In the genomic region with DNA sequence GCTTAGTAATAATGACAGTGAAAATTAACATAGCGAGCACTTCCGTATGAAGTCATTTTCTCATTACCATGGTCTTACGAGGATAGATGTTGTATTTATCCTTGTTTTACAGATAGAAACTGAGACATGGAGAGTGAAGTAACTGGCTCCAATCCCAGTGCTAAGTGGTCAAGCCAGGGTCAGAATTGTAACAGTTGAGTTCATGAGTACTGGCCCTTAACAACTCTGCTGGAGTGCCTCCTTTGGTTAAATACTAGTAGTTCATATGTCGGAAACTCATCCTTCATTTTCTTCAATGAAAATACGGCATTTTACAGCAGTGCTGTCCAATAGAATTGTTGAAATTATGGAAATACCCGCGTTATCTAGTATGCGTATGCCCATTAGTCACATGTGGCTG, we compare ENCODE assay signal across 15 cellular contexts. TPM values are rescaled to one million over a fixed set of nuclear protein-coding genes. Genes with fewer than 3 reads are reported as not detected.
DNase-seq lines count a peak whose midpoint lies in the region; ATAC-seq, FAIRE-seq and TF ChIP-seq lines count a peak whose summit lies in the region.
"Had no signal": no experiment of that assay in that cellular context is flagged by ENCODE, and none has a peak within 500 bp of the region (broad histone marks: within the 10 kb centered on the region; RNA-seq: fewer than 3 reads in every experiment).

No MANE protein-coding gene starts in this region.

- no peak overlapping the region for H4K8ac ChIP-seq in mesendoderm (ENCODE audit: low read depth, low read length)

- TF ChIP-seq EP300 in GM12878 (IDR thresholded peaks at IDR 0.05; ENCODE audit: borderline replicate concordance in 1 of 2, control insufficient read depth in 1 of 2, low read depth in 2 of 2, low read length in 2 of 2), result no peak

- peak overlapping the region; percentile 46 for H3K27ac Mint-ChIP-seq in Calu3 (ENCODE audit: unreplicated experiment)
- H3K27ac Mint-ChIP-seq in HFFc6, result no peak overlapping the region
- H3K27ac Mint-ChIP-seq: B cell had no signal

- BruUV-seq in Calu3 (replicated peaks; lab: Mats Ljungman, UMichigan), result no TSS peak
- BruUV-seq in GM12878 (replicated peaks; lab: Mats Ljungman, UMichigan), result no TSS peak

- RAD21 ChIA-PET in GM12878 (lab: Charles Lee; ENCODE audit: unreplicated experiment), result no interaction called here

- H2BK5ac ChIP-seq in mesendoderm (ENCODE audit: low read length), result no peak overlapping the region

- H3K4me3 Mint-ChIP-seq in Calu3 (ENCODE audit: low read depth, unreplicated experiment) (no peak overlapping the region), HFFc6 (no peak overlapping the region)
- H3K4me3 Mint-ChIP-seq: B cell had no signal

- H3K9me3 Mint-ChIP-seq in Calu3 (ENCODE audit: low read depth, unreplicated experiment) (no peaks in the 10 kb centered on the region), HFFc6 (no peaks in the 10 kb centered on the region)

- peaks cover 84% of the 10 kb centered on the region for H3K36me3 Mint-ChIP-seq in Calu3 (ENCODE audit: insufficient read depth, unreplicated experiment)
- peaks cover 18% of the 10 kb centered on the region for H3K36me3 Mint-ChIP-seq in HFFc6 (ENCODE audit: low read depth)

- H3K4me3 ChIP-seq in GM12878 (no peak overlapping the region), fibroblast of lung (replicated peaks in 1 of 4; ENCODE audit: control extremely low read depth in 1 of 4, insufficient read depth in 1 of 4, low read depth in 3 of 4, low read length in 4 of 4) (no peak overlapping the region), mesendoderm (ENCODE audit: low read length) (no peak overlapping the region), foreskin fibroblast (ENCODE audit: low read depth in 1 of 2, low read length in 2 of 2) (no peak overlapping the region)

- H2BK120ac ChIP-seq in mesendoderm (ENCODE audit: low read depth, low read length), result no peak overlapping the region

- H3K56ac ChIP-seq in mesendoderm (ENCODE audit: low read length), result no peak overlapping the region

- no peak for TF ChIP-seq RAD21 in GM12878 (IDR thresholded peaks at IDR 0.05; ENCODE audit: insufficient read depth, low read depth, low read length)

- POLR2A ChIA-PET in GM12878 (lab: Charles Lee), result interaction anchor here (1.0 to 1.4 kb wide), 2 partner anchors 10 to 14 kb away, joined by 3 read pairs; no protein-coding TSS in a partner anchor

- peaks cover 34% of the 10 kb centered on the region for H3K79me1 ChIP-seq in mesendoderm (ENCODE audit: low read length)

- 91% methylated on average over 8 of the region's 8 CpGs for WGBS in GM12878 (ENCODE audit: insufficient coverage, insufficient replicate concordance, low lambda C conversion rate, missing lambda C conversion rate)
- WGBS in mesendoderm (ENCODE audit: extremely low coverage, insufficient coverage, low lambda C conversion rate), result no CpG with 5 or more reads among the region's 8 CpGs

- no peaks in the 10 kb centered on the region for H3K27me3 Mint-ChIP-seq in Calu3 (ENCODE audit: unreplicated experiment)
- no peaks in the 10 kb centered on the region for H3K27me3 Mint-ChIP-seq in HFFc6 (ENCODE audit: insufficient read depth)

- in situ Hi-C loops in GM12878 (cut with MboI), result no loop called here

- H3K27ac ChIP-seq in GM12878 (ENCODE audit: control insufficient read depth, insufficient read depth) (no peak overlapping the region), fibroblast of lung (ENCODE audit: insufficient read depth, low read length) (no peak overlapping the region), mesendoderm (ENCODE audit: low read depth, low read length) (no peak overlapping the region)

- CTCF ChIA-PET in Calu3 (lab: Charles Lee) (no interaction called here), GM12878 (lab: Yijun Ruan, JAX) (interaction anchor here (0.6 to 1.0 kb wide), 3 partner anchors 15 to 27 kb away, joined by 3 read pairs; no protein-coding TSS in a partner anchor)

- H4K20me1 ChIP-seq in GM12878 (ENCODE audit: control insufficient read depth, insufficient read depth), result no peaks in the 10 kb centered on the region; the same call in 1 of the 2 replicates
- H4K20me1 ChIP-seq in fibroblast of lung (ENCODE audit: control insufficient read depth, extremely low read depth, insufficient read depth, low read length), result no peaks in the 10 kb centered on the region

- H3K23ac ChIP-seq in mesendoderm (ENCODE audit: low read length), result no peak overlapping the region

- H3K4me1 ChIP-seq in GM12878 (ENCODE audit: control insufficient read depth, insufficient read depth, low read length) (no peaks in the 10 kb centered on the region), fibroblast of lung (ENCODE audit: control insufficient read depth, extremely low read depth, insufficient read depth, low read length) (peaks cover 3% of the 10 kb centered on the region), mesendoderm (ENCODE audit: control insufficient read depth, low read depth, low read length) (peaks cover 11% of the 10 kb centered on the region)

- intact Hi-C loops in Calu3 (cut with micrococcal nuclease; ENCODE audit: unreplicated experiment) (no loop called here), GM12878 (cut with micrococcal nuclease; ENCODE audit: unreplicated experiment) (no loop called here)

- H3K27me3 ChIP-seq in GM12878 (replicated peaks in 1 of 2; ENCODE audit: control insufficient read depth in 2 of 2, insufficient read depth in 2 of 2, low read length in 1 of 2), result no peaks in the 10 kb centered on the region
- H3K27me3 ChIP-seq in fibroblast of lung (ENCODE audit: control insufficient read depth, insufficient read depth, low read length), result no peaks in the 10 kb centered on the region
- no peaks in the 10 kb centered on the region for H3K27me3 ChIP-seq in mesendoderm (ENCODE audit: insufficient read depth, low read length, poor library complexity)

- DNase-seq in Calu3 (no peak), GM12878 (ENCODE audit: low read depth, low spot score) (no peak), fibroblast of lung (ENCODE audit: low read depth in 2 of 2) (peak; percentile 30 to 38), mesendoderm (peak; percentile 26), foreskin fibroblast (no peak), HFFc6 (no peak)
- DNase-seq: DMS 273 treated with DMSO at 0.1 percent for 48 hours, H7, NCI-H1092 treated with DMSO at 0.1 percent for 48 hours, NCI-H146, NCI-H2081, NCI-H446 treated with DMSO at 0.1 percent for 48 hours, Right ventricle myocardium superior had no signal

- ATAC-seq in GM12878 (no peak), HG02588 (IDR thresholded peaks at IDR 0.05; ENCODE audit: unreplicated experiment) (no peak)

- no peak for TF ChIP-seq POLR2A in GM12878 (IDR thresholded peaks at IDR 0.05; ENCODE audit: low read depth, low read length)

- H3K4me1 Mint-ChIP-seq in Calu3 (ENCODE audit: low read depth, unreplicated experiment) (peaks cover 91% of the 10 kb centered on the region), HFFc6 (ENCODE audit: low read depth) (peaks cover 56% of the 10 kb centered on the region)
- H3K4me1 Mint-ChIP-seq: B cell had no signal

- H2AK5ac ChIP-seq in mesendoderm (ENCODE audit: low read length), result no peak overlapping the region

- no peak overlapping the region for H2AFZ ChIP-seq in GM12878 (ENCODE audit: control insufficient read depth, low read depth, low read length)
- no peak overlapping the region for H2AFZ ChIP-seq in fibroblast of lung (ENCODE audit: low read length)

- no peak overlapping the region for H3K4ac ChIP-seq in mesendoderm (ENCODE audit: low read depth, low read length)

- no peak overlapping the region for H3K18ac ChIP-seq in mesendoderm (ENCODE audit: low read length)

- H2BK15ac ChIP-seq in mesendoderm (replicated peaks; ENCODE audit: low read depth), result no peak overlapping the region

- H3K9me3 ChIP-seq in GM12878 (replicated peaks; ENCODE audit: control insufficient read depth, insufficient read depth, low read length), result no peaks in the 10 kb centered on the region
- H3K9me3 ChIP-seq in fibroblast of lung (ENCODE audit: control insufficient read depth, insufficient read depth, low read depth, low read length), result no peaks in the 10 kb centered on the region

- H3K9ac ChIP-seq in GM12878 (ENCODE audit: control insufficient read depth, insufficient read depth, low read length) (no peak overlapping the region), fibroblast of lung (ENCODE audit: insufficient read depth, low read length) (no peak overlapping the region), mesendoderm (ENCODE audit: low read length) (no peak overlapping the region)

- SMC1A ChIA-PET in GM12878 (lab: Charles Lee; ENCODE audit: uncharacterized antibody, unreplicated experiment), result interaction anchor here (0.7 to 1.6 kb wide), 4 partner anchors 16 to 261 kb away, joined by 3 to 4 read pairs (median 4); no protein-coding TSS in a partner anchor

- TF ChIP-seq CTCF in Calu3 (IDR thresholded peaks at IDR 0.05; ENCODE audit: unreplicated experiment) (no peak), GM12878 (IDR thresholded peaks at IDR 0.05 in 2 of 3, conservative IDR thresholded peaks at IDR 0.05 in 1 of 3; ENCODE audit: control insufficient read depth in 2 of 3, extremely low read depth in 1 of 3, insufficient read depth in 1 of 3, low read depth in 3 of 3, low read length in 3 of 3) (no peak), fibroblast of lung (conservative IDR thresholded peaks at IDR 0.05 in 1 of 2, IDR thresholded peaks at IDR 0.05 in 1 of 2; ENCODE audit: low read depth in 1 of 2, low read length in 2 of 2) (no peak), foreskin fibroblast (IDR thresholded peaks at IDR 0.05; ENCODE audit: low read depth, low read length) (no peak), HFFc6 (IDR thresholded peaks at IDR 0.05) (no peak)

- no peak overlapping the region for H3K4me2 ChIP-seq in GM12878 (ENCODE audit: control insufficient read depth, insufficient read depth)
- H3K4me2 ChIP-seq in fibroblast of lung (ENCODE audit: extremely low read depth, insufficient read depth, low read length), result no peak overlapping the region
- no peak overlapping the region for H3K4me2 ChIP-seq in mesendoderm (ENCODE audit: low read length)

- H3K79me2 ChIP-seq in GM12878 (ENCODE audit: control insufficient read depth, insufficient read depth, low read length) (peaks cover 40% of the 10 kb centered on the region), fibroblast of lung (ENCODE audit: control insufficient read depth, insufficient read depth, low read length) (peaks cover 95% of the 10 kb centered on the region), mesendoderm (ENCODE audit: control insufficient read depth, insufficient read depth, low read length) (peaks cover 77% of the 10 kb centered on the region)

- FAIRE-seq in GM12878 (lab: Jason Lieb, UNC), result no peak

- H3K36me3 ChIP-seq in GM12878 (ENCODE audit: control insufficient read depth in 2 of 2, insufficient read depth in 2 of 2, low read length in 1 of 2), result peaks cover 2 to 9% of the 10 kb centered on the region in 2 experiments; a peak in 2 of 4 replicates
- peaks cover 5% of the 10 kb centered on the region for H3K36me3 ChIP-seq in fibroblast of lung (ENCODE audit: control insufficient read depth, insufficient read depth, low read length)
- H3K36me3 ChIP-seq in mesendoderm (ENCODE audit: control insufficient read depth, insufficient read depth, low read length), result no peaks in the 10 kb centered on the region

- H4K5ac ChIP-seq in mesendoderm (ENCODE audit: low read length), result no peak overlapping the region

RNA-seq across cellular contexts. Expression of gene FNDC3B, which starts 32.4 kb away (rescaled TPM):
- total RNA-seq in Calu3 (2022) (345 and 453 TPM in 2 replicates), GM12878 (2014; rRNA removed) (30.2 and 34.9 TPM in 2 replicates), GM12878 (2014; rRNA removed; fragmentation: Illumina TruSeq; extraction: Trizol) (29.0 and 32.3 TPM in 2 replicates), GM12878 (2021) (35.0 and 35.8 TPM in 2 replicates), fibroblast of lung (47.5 and 76.8 TPM in 2 replicates)
- total RNA-seq in GM12878 (2013; cell fraction: nucleolus; rRNA removed), result 505 and 506 TPM in 2 replicates
- polyA plus RNA-seq in GM12878 (2011; ENCODE audit: low read depth), result 13.0 TPM
- polyA plus RNA-seq in GM12878 (2011; rRNA removed) (6.3 and 9.1 TPM in 2 replicates), GM12878 (2014; fragmentation: Illumina TruSeq; extraction: Trizol) (15.0 and 26.0 TPM in 2 replicates), GM12878 (2014; fragmentation: Nextera tagmentation; extraction: Ambion mirVana) (10 to 100 TPM in 1 of 2 experiments, 1 to 10 TPM in 1; 7.9 to 11.9 TPM), GM12878 (2014; rRNA removed) (8.2 and 9.9 TPM in 2 replicates), GM12878 (2016; fragmentation: Nextera tagmentation; extraction: Ambion mirVana) (10 to 100 TPM; 21.9 to 23.8 TPM), fibroblast of lung (19.5 and 26.1 TPM in 2 replicates)
- polyA plus RNA-seq in GM12878 (2011; cell fraction: cytosol; rRNA removed), result 4.2 and 6.0 TPM in 2 replicates
- polyA plus RNA-seq in GM12878 (2011; cell fraction: nucleus; rRNA removed), result 17.9 and 21.3 TPM in 2 replicates
- 8.1 and 10.2 TPM in 2 replicates for polyA plus RNA-seq in GM12878 (2012)
- polyA minus RNA-seq in GM12878 (2011; rRNA and poly(A)+ RNA removed), result 44.1 and 62.3 TPM in 2 replicates
- polyA minus RNA-seq in GM12878 (2011; cell fraction: cytosol; rRNA and poly(A)+ RNA removed), result 4.1 and 4.2 TPM in 2 replicates
- polyA minus RNA-seq in GM12878 (2011; cell fraction: nucleus; rRNA and poly(A)+ RNA removed), result 63.8 and 111 TPM in 2 replicates
- 41.6 and 71.2 TPM in 2 replicates for polyA plus RNA-seq in fibroblast of lung (2012)
- 279 and 321 TPM in 2 replicates for polyA minus RNA-seq in fibroblast of lung (ENCODE audit: low replicate concordance)
- 38.9 TPM for polyA plus RNA-seq in mesendoderm (2013, experiment 1 of 2)
- 38.3 TPM for polyA plus RNA-seq in mesendoderm (2013, experiment 2 of 2)
- total RNA-seq in HFFc6 (2021; fragmentation: NEBNext Ultra II Directional; extraction: Animal tissue kit (Norgen Biotek cat#: 25700)), result 100 to 1,000 TPM; 133 to 192 (median 155) TPM

Comparison
In these comparisons a context has a peak if more than half of its experiments do, and no peak if none do; other contexts are left out.
1. DNase-seq: peak in fibroblast of lung (2 of 2) and mesendoderm (single experiment); none in Calu3 (single experiment), GM12878 (single experiment), foreskin fibroblast (0 of 2) and HFFc6 (single experiment).